Comparison of ENCODE assay signal across 21 cellular contexts in the genomic region with DNA sequence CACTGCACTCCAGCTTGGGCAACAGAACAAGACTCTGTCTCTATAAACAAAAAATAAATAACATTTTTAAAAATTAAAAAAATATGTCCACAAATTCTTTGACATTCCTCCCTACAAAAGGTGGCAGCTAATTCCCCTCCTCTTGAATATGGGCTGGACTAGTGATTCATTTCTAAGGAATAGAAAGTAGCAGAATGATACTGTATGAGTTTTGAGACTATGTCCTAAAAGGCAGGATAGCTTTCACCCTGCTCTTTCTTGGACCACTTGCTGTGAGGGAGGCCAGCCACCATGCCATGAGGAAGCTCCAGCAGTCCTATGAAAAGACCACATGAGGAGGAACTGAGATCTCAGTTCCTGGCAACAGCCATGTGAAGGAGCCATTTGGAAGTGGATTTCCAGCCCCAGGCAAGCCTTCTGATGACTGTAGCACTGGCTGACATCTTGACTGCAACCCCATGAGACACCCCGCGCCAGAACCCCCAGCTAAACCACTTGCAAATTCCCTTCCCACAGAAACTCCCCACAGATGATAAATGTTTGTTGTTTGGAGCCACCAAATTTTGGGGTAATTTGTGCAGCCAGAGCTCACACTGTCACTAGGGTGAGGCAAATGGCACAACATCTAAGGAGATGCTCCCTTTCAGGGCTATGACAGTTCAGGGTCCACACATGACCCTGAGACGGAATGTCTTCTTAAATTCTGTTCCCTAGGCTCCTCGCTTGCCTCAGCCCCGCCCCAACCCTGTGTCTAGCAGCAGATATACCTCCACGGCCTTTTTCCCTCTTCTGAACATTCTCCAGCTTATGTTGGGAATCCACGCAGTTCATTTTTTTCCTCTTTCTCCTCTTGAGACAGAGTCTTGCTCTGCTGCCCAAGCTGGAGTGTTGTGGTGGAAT. TPM values are rescaled to one million over a fixed set of nuclear protein-coding genes. Genes with fewer than 3 reads are reported as not detected.
DNase-seq lines count a peak whose midpoint lies in the region; ATAC-seq and TF ChIP-seq lines count a peak whose summit lies in the region.
"Had no signal": no experiment of that assay in that cellular context is flagged by ENCODE, and none has a peak within 500 bp of the region (broad histone marks: within the 10 kb centered on the region; RNA-seq: fewer than 3 reads in every experiment).

No MANE protein-coding gene starts in this region.

- H3K4me3 ChIP-seq in breast epithelium, result no peak overlapping the region
- H3K4me3 ChIP-seq in coronary artery, result no peak overlapping the region
- no peak overlapping the region for H3K4me3 ChIP-seq in muscle layer of colon (ENCODE audit: low read depth in 1 of 2, low read length in 2 of 2)
- H3K4me3 ChIP-seq in body of pancreas, result no peak overlapping the region
- H3K4me3 ChIP-seq: K562 had no signal

- no peaks in the 10 kb centered on the region for H3K9me3 ChIP-seq in breast epithelium
- H3K9me3 ChIP-seq in muscle layer of colon (ENCODE audit: low read length), result no peaks in the 10 kb centered on the region
- no peaks in the 10 kb centered on the region for H3K9me3 ChIP-seq in body of pancreas

- peaks cover 8 to 10% of the 10 kb centered on the region in 2 donors for H3K4me1 ChIP-seq in breast epithelium
- H3K4me1 ChIP-seq in muscle layer of colon (ENCODE audit: insufficient read depth, low read length), result peaks cover 56% of the 10 kb centered on the region
- H3K4me1 ChIP-seq in body of pancreas, result peaks cover 25% of the 10 kb centered on the region

- CTCF ChIA-PET in MCF 10A (lab: Yijun Ruan, JAX), result interaction anchor here (1.1 to 4.1 kb wide), 4 partner anchors 7 to 77 kb away, joined by 3 to 22 read pairs (median 17); no protein-coding TSS in a partner anchor

- H3K27ac ChIP-seq in breast epithelium, result peak overlapping the region; percentile 75
- H3K27ac ChIP-seq in coronary artery, result peak overlapping the region; percentile 87 to 98
- peak overlapping the region; percentile 7 for H3K27ac ChIP-seq in muscle layer of colon (ENCODE audit: low read depth, low read length)
- H3K27ac ChIP-seq in body of pancreas, result peak overlapping the region in 1 of 4 donors; percentile 57

- H3K4me3 Mint-ChIP-seq in MCF 10A (ENCODE audit: unreplicated experiment) (no peak overlapping the region), type B pancreatic cell (no peak overlapping the region)
- H3K4me3 Mint-ChIP-seq: activated naive CD4-positive, alpha-beta T cell treated with anti-CD3 and anti-CD28 coated beads, Interleukin-2, amount 10 ng/mL, durations not matched to agents 7 days and 5 days; CD14-positive monocyte; mesothelial cell of epicardium had no signal

- intact Hi-C loops in breast epithelium (cut with DNase I; ENCODE audit: low total_unique reads) (no loop called here), MCF 10A (cut with micrococcal nuclease) (no loop called here), body of pancreas (cut with DNase I) (no loop called here)

- H3K4me1 Mint-ChIP-seq in MCF 10A (ENCODE audit: insufficient read depth, unreplicated experiment) (peaks cover 6% of the 10 kb centered on the region), type B pancreatic cell (ENCODE audit: unreplicated experiment) (peaks cover 34% of the 10 kb centered on the region)
- H3K4me1 Mint-ChIP-seq: activated naive CD4-positive, alpha-beta T cell treated with anti-CD3 and anti-CD28 coated beads, Interleukin-2, amount 10 ng/mL, durations not matched to agents 7 days and 5 days had no signal

- no peak for ATAC-seq in body of pancreas

- WGBS in body of pancreas, 2 donors, result 78 to 85% methylated on average over 7 of the region's 7 CpGs

- H3K36me3 ChIP-seq in breast epithelium (no peaks in the 10 kb centered on the region), muscle layer of colon (ENCODE audit: insufficient read depth, low read length) (no peaks in the 10 kb centered on the region), body of pancreas (replicated peaks in 1 of 2; ENCODE audit: insufficient read depth in 1 of 2, low read depth in 2 of 2) (no peaks in the 10 kb centered on the region)

- no peak overlapping the region for H3K9ac ChIP-seq in muscle layer of colon (ENCODE audit: low read length)

- no peaks in the 10 kb centered on the region for H3K27me3 Mint-ChIP-seq in MCF 10A (ENCODE audit: insufficient read depth, unreplicated experiment)
- H3K27me3 Mint-ChIP-seq in type B pancreatic cell, result peaks cover 4% of the 10 kb centered on the region

- BruUV-seq in MCF 10A (replicated peaks; lab: Mats Ljungman, UMichigan), result no TSS peak

- no peak overlapping the region for H3K27ac Mint-ChIP-seq in MCF 10A (ENCODE audit: low read depth, unreplicated experiment)
- peak overlapping the region; percentile 4 for H3K27ac Mint-ChIP-seq in type B pancreatic cell
- H3K27ac Mint-ChIP-seq: activated naive CD4-positive, alpha-beta T cell treated with anti-CD3 and anti-CD28 coated beads, Interleukin-2, amount 10 ng/mL, durations not matched to agents 7 days and 5 days; CD14-positive monocyte; mesothelial cell of epicardium had no signal

- TF ChIP-seq POLR2A in breast epithelium (IDR thresholded peaks at IDR 0.05) (no peak), body of pancreas (IDR thresholded peaks at IDR 0.05) (no peak)

- DNase-seq in breast epithelium (ENCODE audit: low spot score in 2 of 2) (no peak), MCF 10A (ENCODE audit: unreplicated experiment) (no peak), coronary artery (ENCODE audit: low spot score) (no peak), type B pancreatic cell (ENCODE audit: extremely low spot score, unreplicated experiment) (no peak), SIG-M5 (lab: John Stamatoyannopoulos, UW) (no peak), body of pancreas (no peak), NCI-H1417 treated with DMSO at 0.1 percent for 48 hours (lab: John Stamatoyannopoulos, UW) (no peak)
- DNase-seq: 8988T; activated CD4-positive, alpha-beta T cell treated with anti-CD3 and anti-CD28 coated beads, Interleukin-2, amount 50 U/mL, for 4 hours; activated naive CD4-positive, alpha-beta T cell treated with anti-CD3 and anti-CD28 coated beads, Interleukin-2, amount 10 ng/mL, durations not matched to agents 7 days and 5 days; activated T-cell treated with anti-CD3 and anti-CD28 coated beads, Interleukin-2, amount 50 U/mL, for 1 hour; erythroblast; GOT3; NCI-H69; stimulated activated CD4-positive, alpha-beta T cell treated with anti-CD3 and anti-CD28 coated beads, Interleukin-4, amount 100 ng/mL, for 1 hour; SW 1271 had no signal

- H3K36me3 Mint-ChIP-seq in MCF 10A (ENCODE audit: insufficient read depth, unreplicated experiment), result no peaks in the 10 kb centered on the region
- H3K36me3 Mint-ChIP-seq in type B pancreatic cell, result no peaks in the 10 kb centered on the region
- H3K36me3 Mint-ChIP-seq: activated naive CD4-positive, alpha-beta T cell treated with anti-CD3 and anti-CD28 coated beads, Interleukin-2, amount 10 ng/mL, durations not matched to agents 7 days and 5 days; CD14-positive monocyte had no signal

- H3K27me3 ChIP-seq in breast epithelium (no peaks in the 10 kb centered on the region), muscle layer of colon (ENCODE audit: control insufficient read depth in 1 of 2, insufficient read depth in 2 of 2, low read length in 2 of 2) (no peaks in the 10 kb centered on the region), body of pancreas (no peaks in the 10 kb centered on the region)

- TF ChIP-seq CTCF in breast epithelium (IDR thresholded peaks at IDR 0.05) (no peak), MCF 10A (IDR thresholded peaks at IDR 0.05; ENCODE audit: unreplicated experiment) (no peak), coronary artery (IDR thresholded peaks at IDR 0.05) (no peak), type B pancreatic cell (conservative IDR thresholded peaks at IDR 0.05) (no peak), body of pancreas (IDR thresholded peaks at IDR 0.05) (no peak)

- no peaks in the 10 kb centered on the region for H3K9me3 Mint-ChIP-seq in MCF 10A (ENCODE audit: unreplicated experiment)
- peaks cover 5% of the 10 kb centered on the region for H3K9me3 Mint-ChIP-seq in type B pancreatic cell
- H3K9me3 Mint-ChIP-seq: activated naive CD4-positive, alpha-beta T cell treated with anti-CD3 and anti-CD28 coated beads, Interleukin-2, amount 10 ng/mL, durations not matched to agents 7 days and 5 days; mesothelial cell of epicardium had no signal

- POLR2A ChIA-PET in MCF 10A (lab: Yijun Ruan, JAX), result interaction anchor here (1.3 kb wide), 1 partner anchor 121 kb away, joined by 3 read pairs; the partner anchor contains the start of gene USP39

RNA-seq across cellular contexts. Expression of gene ATOH8, which starts 17.1 kb away (rescaled TPM):
- 100 to 1,000 TPM in 1 of 3 donors, 10 to 100 TPM in 2; 20.8 to 167 (median 46.2) TPM for total RNA-seq in breast epithelium
- 0.72 and 1.2 TPM in 2 replicates for total RNA-seq in MCF 10A (2022)
- total RNA-seq in type B pancreatic cell (ENCODE audit: low replicate concordance), result 1.8 and 13.7 TPM in 2 replicates
- 10 to 100 TPM; 12.9 to 14.5 TPM for total RNA-seq in body of pancreas
- total RNA-seq: K562 had no signal

RNA-seq across cellular contexts. Expression of gene GNLY, which starts 42.5 kb away (rescaled TPM):
- total RNA-seq in breast epithelium, result 1 to 10 TPM; 2.0 to 2.6 (median 2.1) TPM
- not detected in 2 replicates for total RNA-seq in MCF 10A (2022)
- total RNA-seq in type B pancreatic cell (ENCODE audit: low replicate concordance), result not detected in 2 replicates
- total RNA-seq in body of pancreas, result 1 to 10 TPM in 1 of 2 donors, not detected in 1; 5.6 TPM
- total RNA-seq: dermis microvascular lymphatic vessel endothelial cell, K562, mesothelial cell of epicardium had no signal
